ENCODE assay signal across 10 cellular contexts in the genomic region with DNA sequence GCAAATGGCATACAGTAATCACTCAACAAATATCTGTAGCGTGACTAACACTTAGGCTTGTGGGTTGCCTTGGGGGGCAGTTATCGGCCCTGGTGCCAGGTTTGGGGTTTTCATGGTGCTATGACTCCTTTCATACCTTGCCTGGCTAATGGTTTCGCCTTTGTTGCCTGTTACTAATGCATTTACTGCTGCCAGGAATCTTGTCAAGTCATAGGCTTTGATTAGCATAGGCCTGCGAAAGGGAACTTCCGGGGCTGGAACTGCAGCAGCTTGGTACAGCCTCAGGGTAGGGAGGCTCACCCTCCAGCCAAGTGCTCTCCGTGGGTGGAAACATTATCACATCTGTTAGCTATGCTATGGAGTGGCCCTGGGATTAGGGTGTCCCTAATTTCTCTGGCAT. TPM values are rescaled to one million over a fixed set of nuclear protein-coding genes. Genes with fewer than 3 reads are reported as not detected.
A peak's percentile ranks its signal among the peaks of the same experiment; 100 is the strongest.
DNase-seq lines count a peak whose midpoint lies in the region; ATAC-seq, FAIRE-seq and TF ChIP-seq lines count a peak whose summit lies in the region.
"Had no signal": no experiment of that assay in that cellular context is flagged by ENCODE, and none has a peak within 500 bp of the region (broad histone marks: within the 10 kb centered on the region; RNA-seq: fewer than 3 reads in every experiment).

No MANE protein-coding gene starts in this region.

- no peaks in the 10 kb centered on the region for H4K20me1 ChIP-seq in GM12878 (ENCODE audit: control insufficient read depth, insufficient read depth)

- no peaks in the 10 kb centered on the region; a peak in 2 of 4 replicates for H3K27me3 ChIP-seq in GM12878 (replicated peaks in 1 of 2; ENCODE audit: control insufficient read depth in 2 of 2, insufficient read depth in 2 of 2, low read length in 1 of 2)
- peaks cover 0 to 9% (median 0%) of the 10 kb centered on the region in 3 donors for H3K27me3 ChIP-seq in stomach
- H3K27me3 ChIP-seq in H7 (ENCODE audit: control insufficient read depth, insufficient read depth, low read length): no peaks in the 10 kb centered on the region

- SMC1A ChIA-PET in GM12878 (lab: Charles Lee; ENCODE audit: uncharacterized antibody, unreplicated experiment): no interaction called here

- H3K9ac ChIP-seq in GM12878 (ENCODE audit: control insufficient read depth, insufficient read depth, low read length) (no peak overlapping the region), kidney (ENCODE audit: low read length in 2 of 2) (no peak overlapping the region)
- H3K9ac ChIP-seq: KMS-11 had no signal

- DNase-seq in AG20443 (ENCODE audit: low spot score) (peak; percentile 91), HPDE6-E6E7 (ENCODE audit: extremely low spot score) (peak; percentile 91), GM12878 (ENCODE audit: low read depth, low spot score) (no peak), kidney (peak; percentile 66), LoVo (ENCODE audit: low spot score) (no peak), stomach (no peak), H7 (no peak)
- no peak for DNase-seq in activated CD8-positive, alpha-beta memory T cell treated with anti-CD3 and anti-CD28 coated beads for 24 hours

- H3K9me3 ChIP-seq in GM12878 (replicated peaks; ENCODE audit: control insufficient read depth, insufficient read depth, low read length): no peaks in the 10 kb centered on the region
- H3K9me3 ChIP-seq in kidney (ENCODE audit: control insufficient read depth in 1 of 2, low read length in 2 of 2): no peaks in the 10 kb centered on the region
- no peaks in the 10 kb centered on the region for H3K9me3 ChIP-seq in stomach

- H3K4me3 ChIP-seq in GM12878 (no peak overlapping the region), kidney (ENCODE audit: low read length in 2 of 2) (no peak overlapping the region), stomach (no peak overlapping the region), H7 (ENCODE audit: insufficient read depth, low read depth, low read length) (no peak overlapping the region)

- BruUV-seq in GM12878 (replicated peaks; lab: Mats Ljungman, UMichigan): no TSS peak

- TF ChIP-seq RAD21 in GM12878 (IDR thresholded peaks at IDR 0.05; ENCODE audit: insufficient read depth, low read depth, low read length): no peak

- peak; percentile 62 for ATAC-seq in GM12878

- RAD21 ChIA-PET in GM12878 (lab: Charles Lee; ENCODE audit: unreplicated experiment): no interaction called here

- FAIRE-seq in GM12878 (lab: Jason Lieb, UNC) (no peak), kidney (lab: Jason Lieb, UNC) (no peak)

- H3K36me3 ChIP-seq in GM12878 (ENCODE audit: control insufficient read depth in 2 of 2, insufficient read depth in 2 of 2, low read length in 1 of 2) (no peaks in the 10 kb centered on the region), kidney (ENCODE audit: control insufficient read depth in 1 of 2, insufficient read depth in 2 of 2, low read length in 2 of 2) (no peaks in the 10 kb centered on the region), stomach (no peaks in the 10 kb centered on the region), H7 (replicated peaks; ENCODE audit: control insufficient read depth, insufficient read depth, low read length) (no peaks in the 10 kb centered on the region)

- intact Hi-C loops in GM12878 (cut with micrococcal nuclease; ENCODE audit: unreplicated experiment) (no loop called here), kidney (cut with DNase I) (no loop called here), stomach (cut with DNase I; ENCODE audit: low total_unique reads) (no loop called here)

- no peak overlapping the region for H3K4me2 ChIP-seq in GM12878 (ENCODE audit: control insufficient read depth, insufficient read depth)
- H3K4me2 ChIP-seq: KMS-11 had no signal

- in situ Hi-C loops in GM12878 (cut with MboI): no loop called here

- TF ChIP-seq CTCF in GM12878 (IDR thresholded peaks at IDR 0.05 in 2 of 3, conservative IDR thresholded peaks at IDR 0.05 in 1 of 3; ENCODE audit: control insufficient read depth in 2 of 3, extremely low read depth in 1 of 3, insufficient read depth in 1 of 3, low read depth in 3 of 3, low read length in 3 of 3) (no peak), kidney (IDR thresholded peaks at IDR 0.05; ENCODE audit: borderline replicate concordance, extremely low read depth, insufficient read depth) (no peak), stomach (IDR thresholded peaks at IDR 0.05) (no peak)

- CTCF ChIA-PET in GM12878 (lab: Yijun Ruan, JAX): no interaction called here

- no peak overlapping the region for H3K27ac ChIP-seq in GM12878 (ENCODE audit: control insufficient read depth, insufficient read depth)
- no peak overlapping the region for H3K27ac ChIP-seq in kidney (ENCODE audit: low read depth in 2 of 2, low read length in 2 of 2)
- peak overlapping the region in 1 of 5 donors; percentile 77 for H3K27ac ChIP-seq in stomach
- H3K27ac ChIP-seq: KMS-11 had no signal

- H3K79me2 ChIP-seq in GM12878 (ENCODE audit: control insufficient read depth, insufficient read depth, low read length): no peaks in the 10 kb centered on the region

- POLR2A ChIA-PET in GM12878 (lab: Charles Lee): no interaction called here

- TF ChIP-seq POLR2A in GM12878 (IDR thresholded peaks at IDR 0.05; ENCODE audit: low read depth, low read length): no peak
- TF ChIP-seq POLR2A in stomach (IDR thresholded peaks at IDR 0.05): no peak

- WGBS in GM12878 (ENCODE audit: insufficient coverage, insufficient replicate concordance, low lambda C conversion rate, missing lambda C conversion rate): 18% methylated on average over 6 of the region's 6 CpGs
- 68 to 80% (median 78%) methylated on average over 5 to 6 of the region's 6 CpGs for WGBS in stomach, 5 donors

- no peak overlapping the region for H2AFZ ChIP-seq in GM12878 (ENCODE audit: control insufficient read depth, low read depth, low read length)

- TF ChIP-seq EP300 in GM12878 (IDR thresholded peaks at IDR 0.05; ENCODE audit: borderline replicate concordance in 1 of 2, control insufficient read depth in 1 of 2, low read depth in 2 of 2, low read length in 2 of 2) (no peak), stomach (IDR thresholded peaks at IDR 0.05) (no peak)

- H3K4me1 ChIP-seq in GM12878 (ENCODE audit: control insufficient read depth, insufficient read depth, low read length): no peaks in the 10 kb centered on the region
- H3K4me1 ChIP-seq in kidney (ENCODE audit: control insufficient read depth in 1 of 2, insufficient read depth in 1 of 2, low read depth in 1 of 2, low read length in 2 of 2): peaks cover 0 to 3% of the 10 kb centered on the region in 2 donors
- peaks cover 7 to 24% (median 18%) of the 10 kb centered on the region in 4 donors for H3K4me1 ChIP-seq in stomach

TF ChIP-seq in GM12878, 131 proteins besides CTCF, POLR2A, EP300 and RAD21 (continues in another document):
- TF ChIP-seq PML (IDR thresholded peaks at IDR 0.05; ENCODE audit: low read length) (no peak), JUND (IDR thresholded peaks at IDR 0.05; ENCODE audit: low read depth, low read length) (no peak)

RNA-seq across cellular contexts. Expression of a gene that starts 13.2 kb away (rescaled TPM):
- not detected in 2 replicates for total RNA-seq in GM12878 (2013; cell fraction: nucleolus; rRNA removed)
- not detected in 2 replicates for total RNA-seq in GM12878 (2014; rRNA removed)
- total RNA-seq in GM12878 (2014; rRNA removed; fragmentation: Illumina TruSeq; extraction: Trizol): not detected in 2 replicates
- total RNA-seq in GM12878 (2021): not detected in 2 replicates
- 0.14 TPM for polyA plus RNA-seq in GM12878 (2011; ENCODE audit: low read depth)
- not detected in 2 replicates for polyA plus RNA-seq in GM12878 (2011; rRNA removed)
- polyA plus RNA-seq in GM12878 (2011; cell fraction: cytosol; rRNA removed): not detected in 2 replicates
- not detected in 2 replicates for polyA plus RNA-seq in GM12878 (2011; cell fraction: nucleus; rRNA removed)
- polyA plus RNA-seq in GM12878 (2012): 0.06 and 0.08 TPM in 2 replicates
- not detected in 2 replicates for polyA plus RNA-seq in GM12878 (2014; fragmentation: Illumina TruSeq; extraction: Trizol)
- polyA plus RNA-seq in GM12878 (2014; fragmentation: Nextera tagmentation; extraction: Ambion mirVana): under 1 TPM in 1 of 2 experiments, not detected in 1; 0.03 TPM
- polyA plus RNA-seq in GM12878 (2014; rRNA removed): not detected in 2 replicates
- polyA plus RNA-seq in GM12878 (2016; fragmentation: Nextera tagmentation; extraction: Ambion mirVana): under 1 TPM in 1 of 2 experiments, not detected in 1; 0.09 TPM
- polyA minus RNA-seq in GM12878 (2011; rRNA and poly(A)+ RNA removed): not detected in 2 replicates
- not detected in 2 replicates for polyA minus RNA-seq in GM12878 (2011; cell fraction: cytosol; rRNA and poly(A)+ RNA removed)
- not detected in 2 replicates for polyA minus RNA-seq in GM12878 (2011; cell fraction: nucleus; rRNA and poly(A)+ RNA removed)
- 0.41 TPM for total RNA-seq in kidney
- 1.1 TPM for polyA plus RNA-seq in kidney (ENCODE audit: insufficient read depth, low read depth, low replicate concordance)
- total RNA-seq in stomach: 1 to 10 TPM in 4 of 5 donors, not detected in 1; 1.2 to 2.0 (median 1.7) TPM
- 1 to 10 TPM in 2 of 3 donors, under 1 TPM in 1; 0.70 to 3.1 (median 1.9) TPM for polyA plus RNA-seq in stomach
- total RNA-seq in H7 (2014; rRNA removed; shearing (Covaris generic)): 0.66 and 0.81 TPM in 2 replicates
- total RNA-seq: fibroblast of lung had no signal

RNA-seq across cellular contexts. Expression of a gene that starts 52.1 kb away (rescaled TPM):
- 59.6 and 63.6 TPM in 2 replicates for total RNA-seq in GM12878 (2013; cell fraction: nucleolus; rRNA removed)
- 82.4 and 89.0 TPM in 2 replicates for total RNA-seq in GM12878 (2014; rRNA removed)
- 84.9 and 87.2 TPM in 2 replicates for total RNA-seq in GM12878 (2014; rRNA removed; fragmentation: Illumina TruSeq; extraction: Trizol)
- total RNA-seq in GM12878 (2021): 66.7 and 74.6 TPM in 2 replicates
- 74.0 TPM for polyA plus RNA-seq in GM12878 (2011; ENCODE audit: low read depth)
- 117 and 138 TPM in 2 replicates for polyA plus RNA-seq in GM12878 (2011; rRNA removed)
- polyA plus RNA-seq in GM12878 (2011; cell fraction: cytosol; rRNA removed): 76.1 and 86.4 TPM in 2 replicates
- 37.0 and 42.9 TPM in 2 replicates for polyA plus RNA-seq in GM12878 (2011; cell fraction: nucleus; rRNA removed)
- 70.1 and 82.3 TPM in 2 replicates for polyA plus RNA-seq in GM12878 (2012)
- polyA plus RNA-seq in GM12878 (2014; fragmentation: Illumina TruSeq; extraction: Trizol): 128 and 152 TPM in 2 replicates
- polyA plus RNA-seq in GM12878 (2014; fragmentation: Nextera tagmentation; extraction: Ambion mirVana): 100 to 1,000 TPM in 1 of 2 experiments, 10 to 100 TPM in 1; 90.9 to 115 TPM
- polyA plus RNA-seq in GM12878 (2014; rRNA removed): 81.0 and 105 TPM in 2 replicates
- 10 to 100 TPM; 80.9 to 83.3 TPM for polyA plus RNA-seq in GM12878 (2016; fragmentation: Nextera tagmentation; extraction: Ambion mirVana)
- polyA minus RNA-seq in GM12878 (2011; rRNA and poly(A)+ RNA removed): 74.5 and 76.3 TPM in 2 replicates
- 17.1 and 25.6 TPM in 2 replicates for polyA minus RNA-seq in GM12878 (2011; cell fraction: cytosol; rRNA and poly(A)+ RNA removed)
- 13.3 and 19.2 TPM in 2 replicates for polyA minus RNA-seq in GM12878 (2011; cell fraction: nucleus; rRNA and poly(A)+ RNA removed)
- 138 TPM for total RNA-seq in kidney
- 443 TPM for polyA plus RNA-seq in kidney (ENCODE audit: insufficient read depth, low read depth, low replicate concordance)
- 100 to 1,000 TPM in 2 of 5 donors, 10 to 100 TPM in 3; 22.2 to 284 (median 58.7) TPM for total RNA-seq in stomach
- 100 to 1,000 TPM; 101 to 150 (median 133) TPM for polyA plus RNA-seq in stomach
- 109 and 123 TPM in 2 replicates for total RNA-seq in H7 (2014; rRNA removed; shearing (Covaris generic))

Comparison
In these comparisons a context has a peak if more than half of its experiments do, and no peak if none do; other contexts are left out.
1. DNase-seq: peak in AG20443 (single experiment), HPDE6-E6E7 (single experiment) and kidney (single experiment); none in GM12878 (single experiment), activated CD8-positive, alpha-beta memory T cell treated with anti-CD3 and anti-CD28 coated beads for 24 hours (single experiment), LoVo (single experiment), stomach (single experiment) and H7 (single experiment).